ENCODE assay signal across 1 cellular context in the genomic region with DNA sequence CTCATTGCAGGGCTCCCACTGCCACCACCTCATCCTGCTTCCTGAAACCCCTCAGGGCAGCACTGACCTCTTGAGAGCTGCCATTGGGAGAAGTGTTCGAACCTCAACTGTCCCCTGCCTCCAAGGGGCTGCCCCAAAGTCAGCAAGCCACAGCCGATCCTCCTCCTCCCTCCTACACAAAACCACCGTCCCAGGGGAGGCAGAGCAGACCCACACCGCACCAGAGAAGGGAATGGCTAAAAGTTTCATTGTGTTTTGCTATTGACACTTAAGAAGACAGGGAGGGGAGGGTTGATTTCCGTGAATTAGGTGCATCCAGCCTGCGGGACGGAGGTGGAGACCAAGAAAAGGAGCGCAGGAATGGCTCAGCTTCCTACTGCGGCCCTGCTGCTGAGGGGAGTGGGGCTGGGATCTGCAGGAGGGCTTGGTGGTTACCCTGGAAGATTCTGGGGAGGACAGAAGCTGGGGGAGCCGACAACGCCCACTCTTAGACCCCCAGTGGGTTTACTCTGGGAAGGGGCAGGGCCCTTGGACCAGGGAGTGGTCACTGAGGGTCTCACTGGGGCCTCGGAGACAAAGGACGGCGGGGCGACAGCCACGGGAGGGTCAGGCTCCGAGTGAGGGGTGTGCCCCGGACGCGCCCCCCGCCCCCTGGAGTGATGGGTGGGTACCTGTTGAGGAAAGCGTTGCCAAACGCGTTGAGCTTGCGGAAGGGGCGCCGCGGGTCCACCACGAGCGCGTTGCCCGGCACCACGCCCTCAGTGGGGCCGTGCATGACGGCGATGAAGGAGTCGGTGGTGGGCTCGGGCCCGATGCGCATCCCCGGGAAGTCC.
TF ChIP-seq lines count a peak whose summit lies in the region.

No MANE protein-coding gene starts in this region.

TF ChIP-seq in K562, 482 proteins besides CTCF, POLR2A, EP300 and RAD21 (continued from another document):
- TF ChIP-seq, protein P1, sequence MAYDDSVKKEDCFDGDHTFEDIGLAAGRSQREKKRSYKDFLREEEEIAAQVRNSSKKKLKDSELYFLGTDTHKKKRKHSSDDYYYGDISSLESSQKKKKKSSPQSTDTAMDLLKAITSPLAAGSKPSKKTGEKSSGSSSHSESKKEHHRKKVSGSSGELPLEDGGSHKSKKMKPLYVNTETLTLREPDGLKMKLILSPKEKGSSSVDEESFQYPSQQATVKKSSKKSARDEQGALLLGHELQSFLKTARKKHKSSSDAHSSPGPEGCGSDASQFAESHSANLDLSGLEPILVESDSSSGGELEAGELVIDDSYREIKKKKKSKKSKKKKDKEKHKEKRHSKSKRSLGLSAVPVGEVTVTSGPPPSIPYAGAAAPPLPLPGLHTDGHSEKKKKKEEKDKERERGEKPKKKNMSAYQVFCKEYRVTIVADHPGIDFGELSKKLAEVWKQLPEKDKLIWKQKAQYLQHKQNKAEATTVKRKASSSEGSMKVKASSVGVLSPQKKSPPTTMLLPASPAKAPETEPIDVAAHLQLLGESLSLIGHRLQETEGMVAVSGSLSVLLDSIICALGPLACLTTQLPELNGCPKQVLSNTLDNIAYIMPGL (CRISPR knock-in tag; IDR thresholded peaks at IDR 0.05) = no peak
- TF ChIP-seq ZNF12 (CRISPR knock-in tag; IDR thresholded peaks at IDR 0.05) = peak; percentile 68; the same call in 1 of the 2 replicates
- TF ChIP-seq BCOR (IDR thresholded peaks at IDR 0.05) = no peak
- TF ChIP-seq, protein P2, sequence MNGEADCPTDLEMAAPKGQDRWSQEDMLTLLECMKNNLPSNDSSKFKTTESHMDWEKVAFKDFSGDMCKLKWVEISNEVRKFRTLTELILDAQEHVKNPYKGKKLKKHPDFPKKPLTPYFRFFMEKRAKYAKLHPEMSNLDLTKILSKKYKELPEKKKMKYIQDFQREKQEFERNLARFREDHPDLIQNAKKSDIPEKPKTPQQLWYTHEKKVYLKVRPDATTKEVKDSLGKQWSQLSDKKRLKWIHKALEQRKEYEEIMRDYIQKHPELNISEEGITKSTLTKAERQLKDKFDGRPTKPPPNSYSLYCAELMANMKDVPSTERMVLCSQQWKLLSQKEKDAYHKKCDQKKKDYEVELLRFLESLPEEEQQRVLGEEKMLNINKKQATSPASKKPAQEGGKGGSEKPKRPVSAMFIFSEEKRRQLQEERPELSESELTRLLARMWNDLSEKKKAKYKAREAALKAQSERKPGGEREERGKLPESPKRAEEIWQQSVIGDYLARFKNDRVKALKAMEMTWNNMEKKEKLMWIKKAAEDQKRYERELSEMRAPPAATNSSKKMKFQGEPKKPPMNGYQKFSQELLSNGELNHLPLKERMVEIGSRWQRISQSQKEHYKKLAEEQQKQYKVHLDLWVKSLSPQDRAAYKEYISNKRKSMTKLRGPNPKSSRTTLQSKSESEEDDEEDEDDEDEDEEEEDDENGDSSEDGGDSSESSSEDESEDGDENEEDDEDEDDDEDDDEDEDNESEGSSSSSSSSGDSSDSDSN (IDR thresholded peaks at IDR 0.05; ENCODE audit: borderline replicate concordance in 1 of 2, low read depth in 2 of 2, low read length in 2 of 2) = peak in 1 of 2 experiments; percentile 28; a peak in 1 of 4 replicates
- TF ChIP-seq, protein P3, sequence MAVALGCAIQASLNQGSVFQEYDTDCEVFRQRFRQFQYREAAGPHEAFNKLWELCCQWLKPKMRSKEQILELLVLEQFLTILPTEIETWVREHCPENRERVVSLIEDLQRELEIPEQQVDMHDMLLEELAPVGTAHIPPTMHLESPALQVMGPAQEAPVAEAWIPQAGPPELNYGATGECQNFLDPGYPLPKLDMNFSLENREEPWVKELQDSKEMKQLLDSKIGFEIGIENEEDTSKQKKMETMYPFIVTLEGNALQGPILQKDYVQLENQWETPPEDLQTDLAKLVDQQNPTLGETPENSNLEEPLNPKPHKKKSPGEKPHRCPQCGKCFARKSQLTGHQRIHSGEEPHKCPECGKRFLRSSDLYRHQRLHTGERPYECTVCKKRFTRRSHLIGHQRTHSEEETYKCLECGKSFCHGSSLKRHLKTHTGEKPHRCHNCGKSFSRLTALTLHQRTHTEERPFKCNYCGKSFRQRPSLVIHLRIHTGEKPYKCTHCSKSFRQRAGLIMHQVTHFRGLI (CRISPR knock-in tag; IDR thresholded peaks at IDR 0.05) = no peak
- TF ChIP-seq, protein P4, sequence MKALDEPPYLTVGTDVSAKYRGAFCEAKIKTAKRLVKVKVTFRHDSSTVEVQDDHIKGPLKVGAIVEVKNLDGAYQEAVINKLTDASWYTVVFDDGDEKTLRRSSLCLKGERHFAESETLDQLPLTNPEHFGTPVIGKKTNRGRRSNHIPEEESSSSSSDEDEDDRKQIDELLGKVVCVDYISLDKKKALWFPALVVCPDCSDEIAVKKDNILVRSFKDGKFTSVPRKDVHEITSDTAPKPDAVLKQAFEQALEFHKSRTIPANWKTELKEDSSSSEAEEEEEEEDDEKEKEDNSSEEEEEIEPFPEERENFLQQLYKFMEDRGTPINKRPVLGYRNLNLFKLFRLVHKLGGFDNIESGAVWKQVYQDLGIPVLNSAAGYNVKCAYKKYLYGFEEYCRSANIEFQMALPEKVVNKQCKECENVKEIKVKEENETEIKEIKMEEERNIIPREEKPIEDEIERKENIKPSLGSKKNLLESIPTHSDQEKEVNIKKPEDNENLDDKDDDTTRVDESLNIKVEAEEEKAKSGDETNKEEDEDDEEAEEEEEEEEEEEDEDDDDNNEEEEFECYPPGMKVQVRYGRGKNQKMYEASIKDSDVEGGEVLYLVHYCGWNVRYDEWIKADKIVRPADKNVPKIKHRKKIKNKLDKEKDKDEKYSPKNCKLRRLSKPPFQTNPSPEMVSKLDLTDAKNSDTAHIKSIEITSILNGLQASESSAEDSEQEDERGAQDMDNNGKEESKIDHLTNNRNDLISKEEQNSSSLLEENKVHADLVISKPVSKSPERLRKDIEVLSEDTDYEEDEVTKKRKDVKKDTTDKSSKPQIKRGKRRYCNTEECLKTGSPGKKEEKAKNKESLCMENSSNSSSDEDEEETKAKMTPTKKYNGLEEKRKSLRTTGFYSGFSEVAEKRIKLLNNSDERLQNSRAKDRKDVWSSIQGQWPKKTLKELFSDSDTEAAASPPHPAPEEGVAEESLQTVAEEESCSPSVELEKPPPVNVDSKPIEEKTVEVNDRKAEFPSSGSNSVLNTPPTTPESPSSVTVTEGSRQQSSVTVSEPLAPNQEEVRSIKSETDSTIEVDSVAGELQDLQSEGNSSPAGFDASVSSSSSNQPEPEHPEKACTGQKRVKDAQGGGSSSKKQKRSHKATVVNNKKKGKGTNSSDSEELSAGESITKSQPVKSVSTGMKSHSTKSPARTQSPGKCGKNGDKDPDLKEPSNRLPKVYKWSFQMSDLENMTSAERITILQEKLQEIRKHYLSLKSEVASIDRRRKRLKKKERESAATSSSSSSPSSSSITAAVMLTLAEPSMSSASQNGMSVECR (CRISPR knock-in tag; IDR thresholded peaks at IDR 0.05) = 0 out of 2 replicates have a peak, but pooled peaks have one; percentile 88
- no peak for TF ChIP-seq U2AF2 (optimal IDR thresholded peaks at IDR 0.05; ENCODE audit: low read depth, low read length)
- TF ChIP-seq STAT5B (CRISPR knock-in tag; IDR thresholded peaks at IDR 0.05) = no peak
- TF ChIP-seq KDM5B (IDR thresholded peaks at IDR 0.05; ENCODE audit: insufficient replicate concordance, low read depth, low read length) = peak; percentile 13
- peak; percentile 32; the same call in 1 of the 2 replicates for TF ChIP-seq ELF2 (CRISPR knock-in tag; IDR thresholded peaks at IDR 0.05)
- TF ChIP-seq, protein P5, sequence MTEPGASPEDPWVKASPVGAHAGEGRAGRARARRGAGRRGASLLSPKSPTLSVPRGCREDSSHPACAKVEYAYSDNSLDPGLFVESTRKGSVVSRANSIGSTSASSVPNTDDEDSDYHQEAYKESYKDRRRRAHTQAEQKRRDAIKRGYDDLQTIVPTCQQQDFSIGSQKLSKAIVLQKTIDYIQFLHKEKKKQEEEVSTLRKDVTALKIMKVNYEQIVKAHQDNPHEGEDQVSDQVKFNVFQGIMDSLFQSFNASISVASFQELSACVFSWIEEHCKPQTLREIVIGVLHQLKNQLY (CRISPR knock-in tag; conservative IDR thresholded peaks at IDR 0.05) = no peak
- no peak for TF ChIP-seq PPARD (CRISPR knock-in tag; IDR thresholded peaks at IDR 0.05)
- TF ChIP-seq ILF3 (IDR thresholded peaks at IDR 0.05; ENCODE audit: borderline replicate concordance) = no peak
- no peak for TF ChIP-seq HLTF (IDR thresholded peaks at IDR 0.05)
- no peak for TF ChIP-seq GTF2F1 (IDR thresholded peaks at IDR 0.05; ENCODE audit: low read depth, low read length)
- TF ChIP-seq CC2D1A (IDR thresholded peaks at IDR 0.05) = no peak
- TF ChIP-seq, protein P6, sequence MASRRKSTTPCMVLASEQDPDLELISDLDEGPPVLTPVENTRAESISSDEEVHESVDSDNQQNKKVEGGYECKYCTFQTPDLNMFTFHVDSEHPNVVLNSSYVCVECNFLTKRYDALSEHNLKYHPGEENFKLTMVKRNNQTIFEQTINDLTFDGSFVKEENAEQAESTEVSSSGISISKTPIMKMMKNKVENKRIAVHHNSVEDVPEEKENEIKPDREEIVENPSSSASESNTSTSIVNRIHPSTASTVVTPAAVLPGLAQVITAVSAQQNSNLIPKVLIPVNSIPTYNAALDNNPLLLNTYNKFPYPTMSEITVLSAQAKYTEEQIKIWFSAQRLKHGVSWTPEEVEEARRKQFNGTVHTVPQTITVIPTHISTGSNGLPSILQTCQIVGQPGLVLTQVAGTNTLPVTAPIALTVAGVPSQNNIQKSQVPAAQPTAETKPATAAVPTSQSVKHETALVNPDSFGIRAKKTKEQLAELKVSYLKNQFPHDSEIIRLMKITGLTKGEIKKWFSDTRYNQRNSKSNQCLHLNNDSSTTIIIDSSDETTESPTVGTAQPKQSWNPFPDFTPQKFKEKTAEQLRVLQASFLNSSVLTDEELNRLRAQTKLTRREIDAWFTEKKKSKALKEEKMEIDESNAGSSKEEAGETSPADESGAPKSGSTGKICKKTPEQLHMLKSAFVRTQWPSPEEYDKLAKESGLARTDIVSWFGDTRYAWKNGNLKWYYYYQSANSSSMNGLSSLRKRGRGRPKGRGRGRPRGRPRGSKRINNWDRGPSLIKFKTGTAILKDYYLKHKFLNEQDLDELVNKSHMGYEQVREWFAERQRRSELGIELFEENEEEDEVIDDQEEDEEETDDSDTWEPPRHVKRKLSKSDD (conservative IDR thresholded peaks at IDR 0.05; ENCODE audit: low read length) = no peak
- peak in 1 of 2 experiments; percentile 6; a peak in 1 of 4 replicates for TF ChIP-seq FOXA3 (CRISPR knock-in tag; conservative IDR thresholded peaks at IDR 0.05 in 1 of 2, IDR thresholded peaks at IDR 0.05 in 1 of 2)
